ENCODE assay signal across 8 cellular contexts in genomic region chr14:52791204-52792096, GRCh38. TPM values are rescaled to one million over a fixed set of nuclear protein-coding genes. Genes with fewer than 3 reads are reported as not detected.
A peak's percentile ranks its signal among the peaks of the same experiment; 100 is the strongest.
DNase-seq lines count a peak whose midpoint lies in the region; ATAC-seq and TF ChIP-seq lines count a peak whose summit lies in the region.

TSS of gene GNPNAT1 (minus strand) at chr14:52791607. CDS start at chr14:52784650, 6,957 bp downstream.

- H3K4me3 ChIP-seq in hepatocyte (peak within 1 kb of the TSS; percentile 64), aorta (ENCODE audit: low read length in 2 of 2) (peak within 1 kb of the TSS; percentile 28 to 61)

- H3K27me3 ChIP-seq in hepatocyte (no peaks in the 10 kb centered on the region), aorta (ENCODE audit: control insufficient read depth in 1 of 2, insufficient read depth in 2 of 2, low read length in 1 of 2) (no peaks in the 10 kb centered on the region)

- peak within 1 kb of the TSS; percentile 93 for H3K4me2 ChIP-seq in hepatocyte

- 4% methylated on average over 63 of the region's 75 CpGs for WGBS in hepatocyte (ENCODE audit: low lambda C conversion rate, missing lambda C conversion rate)
- WGBS in aorta, 2 donors, result 1% methylated on average over 55 to 75 of the region's 75 CpGs

- intact Hi-C loops in aorta (cut with DNase I), result loop anchor here in 1 of 2 donors (1.0 kb wide), 1 partner anchor 9 kb away; no protein-coding TSS in a partner anchor

- no peaks in the 10 kb centered on the region for H3K9me2 ChIP-seq in hepatocyte (replicated peaks; ENCODE audit: insufficient read depth)

- H3K36me3 ChIP-seq in hepatocyte (replicated peaks; ENCODE audit: insufficient read depth, low read depth), result no peaks in the 10 kb centered on the region
- H3K36me3 ChIP-seq in aorta (ENCODE audit: control insufficient read depth in 1 of 2, insufficient read depth in 2 of 2, low read length in 1 of 2), result no peaks in the 10 kb centered on the region

- H3K9me3 ChIP-seq in hepatocyte (ENCODE audit: low read depth), result no peaks in the 10 kb centered on the region
- no peaks in the 10 kb centered on the region for H3K9me3 ChIP-seq in aorta (ENCODE audit: control insufficient read depth, low read length)

- ATAC-seq in GM18511 (IDR thresholded peaks at IDR 0.05; ENCODE audit: unreplicated experiment) (peak; percentile 91), HG02981 (IDR thresholded peaks at IDR 0.05; ENCODE audit: unreplicated experiment) (peak; percentile 92), aorta (ENCODE audit: low FRiP score) (peak; percentile 97)

- H3K4me1 ChIP-seq in hepatocyte (ENCODE audit: insufficient read depth), result no peaks in the 10 kb centered on the region
- no peaks in the 10 kb centered on the region for H3K4me1 ChIP-seq in aorta (ENCODE audit: control insufficient read depth in 1 of 2, insufficient read depth in 2 of 2, low read length in 2 of 2)

- no peaks in the 10 kb centered on the region for H4K20me1 ChIP-seq in hepatocyte (ENCODE audit: insufficient read depth, poor library complexity, severe bottlenecking)

- H3K79me2 ChIP-seq in hepatocyte, result peaks cover 41% of the 10 kb centered on the region

- peak within 1 kb of the TSS; percentile 89 for H3K27ac ChIP-seq in hepatocyte
- peak within 1 kb of the TSS; percentile 68 to 99 for H3K27ac ChIP-seq in aorta (ENCODE audit: low read depth in 1 of 2, low read length in 2 of 2)

- TF ChIP-seq CTCF in hepatocyte (IDR thresholded peaks at IDR 0.05; ENCODE audit: poor library complexity), result no peak

- DNase-seq in NCI-H2081 treated with DMSO at 0.1 percent for 48 hours (lab: John Stamatoyannopoulos, UW) (peak; percentile 42), T1000 (lab: John Stamatoyannopoulos, UW) (peak; percentile 88), astrocyte of the hippocampus (ENCODE audit: low read depth, low spot score) (peak; percentile 95), hepatocyte (ENCODE audit: low spot score) (peak; percentile 94), renal cortical epithelial cell (ENCODE audit: low read depth) (peak; percentile 91), aorta (peak; percentile 92 to 95)

- peak within 1 kb of the TSS; percentile 96 for H2AFZ ChIP-seq in hepatocyte

RNA-seq across cellular contexts. Expression of gene GNPNAT1, which starts in this region (rescaled TPM):
- total RNA-seq in hepatocyte (24.5 and 29.4 TPM in 2 replicates), renal cortical epithelial cell (33.9 and 47.4 TPM in 2 replicates), aorta (10 to 100 TPM; 17.6 to 32.4 TPM)
- polyA plus RNA-seq in hepatocyte (14.1 and 22.6 TPM in 2 replicates), aorta (10 to 100 TPM in 1 of 2 donors, 1 to 10 TPM in 1; 9.8 to 16.3 TPM)

Comparison
In these comparisons a context has a peak if more than half of its experiments do, and no peak if none do; other contexts are left out.
1. Peak in every context shown above with its lines: DNase-seq, ATAC-seq, H3K4me3 ChIP-seq and H3K27ac ChIP-seq.
2. DNase-seq: peak in every context shown above with its lines; median percentile 95 in astrocyte of the hippocampus; 94 in hepatocyte; 94 in aorta; 91 in renal cortical epithelial cell; 88 in T1000; 42 in NCI-H2081 treated with DMSO at 0.1 percent for 48 hours.